ENCODE assay signal across 8 cellular contexts in genomic region chrX:55582447-55582846, GRCh38. TPM values are rescaled to one million over a fixed set of nuclear protein-coding genes. Genes with fewer than 3 reads are reported as not detected.
"Had no signal": no experiment of that assay in that cellular context is flagged by ENCODE, and none has a peak within 500 bp of the region (broad histone marks: within the 10 kb centered on the region; RNA-seq: fewer than 3 reads in every experiment).

No MANE protein-coding gene starts in this region.

- H3K4me3 ChIP-seq: GM23338 had no signal

- DNase-seq: H9, HCEC 1CT had no signal

- H2AFZ ChIP-seq: GM23338 had no signal

- H3K4me2 ChIP-seq: GM23338 had no signal

- ATAC-seq: GM23338 had no signal

- FAIRE-seq: H1, H54, HTR-8/SVneo had no signal

RNA-seq across cellular contexts. Expression of gene FOXR2, which starts 40.8 kb away (rescaled TPM):
- total RNA-seq: GM23338, H1, H9, HT-29 had no signal
- polyA plus RNA-seq: GM23338, H1, IgD-negative memory B cell had no signal
